In genomic region chr5:5288236-5288635, GRCh38 we compare ENCODE assay signal across 1 cellular context.
TF ChIP-seq lines count a peak whose summit lies in the region.

No MANE protein-coding gene starts in this region.

TF ChIP-seq in IMR-90, 13 proteins besides CTCF, POLR2A, EP300 and RAD21:
- TF ChIP-seq MAFK (IDR thresholded peaks at IDR 0.05; ENCODE audit: low read depth, low read length) (no peak), SMC3 (IDR thresholded peaks at IDR 0.05; ENCODE audit: low read depth, low read length) (no peak), MXI1 (IDR thresholded peaks at IDR 0.05; ENCODE audit: borderline replicate concordance, low read depth, low read length) (no peak), MAZ (IDR thresholded peaks at IDR 0.05; ENCODE audit: borderline replicate concordance, low read depth, low read length) (no peak), RFX5 (IDR thresholded peaks at IDR 0.05; ENCODE audit: low read depth, low read length) (no peak), NFE2L2 (IDR thresholded peaks at IDR 0.05; ENCODE audit: low read depth, low read length) (no peak), ELK1 (IDR thresholded peaks at IDR 0.05; ENCODE audit: borderline replicate concordance, low read depth, low read length) (no peak)
